24 cellular contexts compared by ENCODE assay signal in genomic region chr1:210366767-210367166, GRCh38. TPM values are rescaled to one million over a fixed set of nuclear protein-coding genes. Genes with fewer than 3 reads are reported as not detected.
A peak's percentile ranks its signal among the peaks of the same experiment; 100 is the strongest.
DNase-seq lines count a peak whose midpoint lies in the region; ATAC-seq and TF ChIP-seq lines count a peak whose summit lies in the region.
"Had no signal": no experiment of that assay in that cellular context is flagged by ENCODE, and none has a peak within 500 bp of the region (broad histone marks: within the 10 kb centered on the region; RNA-seq: fewer than 3 reads in every experiment).

No MANE protein-coding gene starts in this region.

- no peaks in the 10 kb centered on the region for H3K27me3 Mint-ChIP-seq in progenitor cell of endocrine pancreas
- H3K27me3 Mint-ChIP-seq: dendritic cell treated with granulocyte-macrophage colony-stimulating factor and Interleukin-4, amounts not matched to agents 40 ng/mL and 50 ng/mL, for 4 days had no signal

- in situ Hi-C loops in KBM-7 (cut with MboI; ENCODE audit: low pct_unique_long_range_greater_than_20kb, low sequenced_read_pairs): no loop called here

- H3K4me1 Mint-ChIP-seq in progenitor cell of endocrine pancreas (ENCODE audit: low read depth): peaks cover 16% of the 10 kb centered on the region
- H3K4me1 Mint-ChIP-seq: naive thymus-derived CD8-positive, alpha-beta T cell had no signal

- TF ChIP-seq CTCF in progenitor cell of endocrine pancreas (IDR thresholded peaks at IDR 0.05; ENCODE audit: unreplicated experiment): no peak

- H3K27ac ChIP-seq in epithelial cell of prostate: peak overlapping the region; percentile 7
- H3K27ac ChIP-seq: KMS-11, spleen, WERI-Rb-1 had no signal

- H3K36me3 Mint-ChIP-seq in progenitor cell of endocrine pancreas (ENCODE audit: insufficient read depth): peaks cover 1% of the 10 kb centered on the region
- H3K36me3 Mint-ChIP-seq: activated naive CD4-positive, alpha-beta T cell treated with anti-CD3 and anti-CD28 coated beads, Interleukin-2, amount 50 U/mL, for 72 hours; naive thymus-derived CD8-positive, alpha-beta T cell had no signal

- no peak for ATAC-seq in left colon
- ATAC-seq: activated naive CD4-positive, alpha-beta T cell treated with anti-CD3 and anti-CD28 coated beads, Interleukin-2, amount 50 U/mL, for 72 hours; naive thymus-derived CD8-positive, alpha-beta T cell had no signal

- peak overlapping the region; percentile 83 for H3K27ac Mint-ChIP-seq in progenitor cell of endocrine pancreas
- H3K27ac Mint-ChIP-seq: activated naive CD4-positive, alpha-beta T cell treated with anti-CD3 and anti-CD28 coated beads, Interleukin-2, amount 50 U/mL, for 72 hours; activated T-helper 2 cell treated with anti-CD3 and anti-CD28 coated beads, Interferon-gamma antibody, Interleukin-2, Interleukin-4, amounts not matched to agents 10 μg/mL and 5 μg/mL and 100 μg/mL, durations not matched to agents 14 hours and 24 hours and 36 hours; dendritic cell treated with granulocyte-macrophage colony-stimulating factor and Interleukin-4, amounts not matched to agents 40 ng/mL and 50 ng/mL, for 4 days; naive thymus-derived CD8-positive, alpha-beta T cell had no signal

- DNase-seq in EH (ENCODE audit: low read depth): peak; percentile 39
- DNase-seq in SW480 (ENCODE audit: low spot score): peak; percentile 13
- no peak for DNase-seq in epithelial cell of prostate (ENCODE audit: low read depth, low spot score)
- no peak for DNase-seq in progenitor cell of endocrine pancreas (ENCODE audit: low spot score, unreplicated experiment)
- no peak for DNase-seq in KBM-7
- DNase-seq in cerebellum (ENCODE audit: low spot score): no peak
- no peak for DNase-seq in left colon
- no peak for DNase-seq in activated gamma-delta T cell treated with Interleukin-2 at 50 U/mL for 16 hours
- DNase-seq: activated CD4-positive, alpha-beta T cell treated with anti-CD3 and anti-CD28 coated beads, Interleukin-2, amount 50 U/mL, for 48 hours; aorta; DMS53; GF-D8; HCEC 1CT; naive thymus-derived CD8-positive, alpha-beta T cell; NCI-H1436; NCI-H2107; NCI-H446; NCI-H774; spleen; WERI-Rb-1 had no signal

- no peaks in the 10 kb centered on the region for H3K9me3 Mint-ChIP-seq in progenitor cell of endocrine pancreas (ENCODE audit: low read depth)
- H3K9me3 Mint-ChIP-seq: activated naive CD4-positive, alpha-beta T cell treated with anti-CD3 and anti-CD28 coated beads, Interleukin-2, amount 50 U/mL, for 72 hours; activated T-helper 2 cell treated with anti-CD3 and anti-CD28 coated beads, Interferon-gamma antibody, Interleukin-2, Interleukin-4, amounts not matched to agents 10 μg/mL and 5 μg/mL and 100 μg/mL, durations not matched to agents 14 hours and 24 hours and 36 hours; dendritic cell treated with granulocyte-macrophage colony-stimulating factor and Interleukin-4, amounts not matched to agents 40 ng/mL and 50 ng/mL, for 4 days; naive thymus-derived CD8-positive, alpha-beta T cell had no signal

- no peak overlapping the region for H3K4me3 Mint-ChIP-seq in progenitor cell of endocrine pancreas (ENCODE audit: low read depth)
- H3K4me3 Mint-ChIP-seq: dendritic cell treated with granulocyte-macrophage colony-stimulating factor and Interleukin-4, amounts not matched to agents 40 ng/mL and 50 ng/mL, for 4 days; naive thymus-derived CD8-positive, alpha-beta T cell had no signal

- intact Hi-C loops in left colon (cut with DNase I, micrococcal nuclease): no loop called here

RNA-seq across cellular contexts. Expression of gene HHAT, which starts 38.1 kb away (rescaled TPM):
- total RNA-seq in progenitor cell of endocrine pancreas (13.7 and 14.7 TPM in 2 replicates), cerebellum (7.6 TPM), left colon (1 to 10 TPM; 4.6 to 6.8 TPM)

Comparison
In these comparisons a context has a peak if more than half of its experiments do, and no peak if none do; other contexts are left out.
1. DNase-seq: peak in EH (single experiment) and SW480 (single experiment); none in epithelial cell of prostate (single experiment), progenitor cell of endocrine pancreas (single experiment), KBM-7 (single experiment), cerebellum (single experiment), left colon (0 of 2) and activated gamma-delta T cell treated with Interleukin-2 at 50 U/mL for 16 hours (single experiment).